In the genomic region with DNA sequence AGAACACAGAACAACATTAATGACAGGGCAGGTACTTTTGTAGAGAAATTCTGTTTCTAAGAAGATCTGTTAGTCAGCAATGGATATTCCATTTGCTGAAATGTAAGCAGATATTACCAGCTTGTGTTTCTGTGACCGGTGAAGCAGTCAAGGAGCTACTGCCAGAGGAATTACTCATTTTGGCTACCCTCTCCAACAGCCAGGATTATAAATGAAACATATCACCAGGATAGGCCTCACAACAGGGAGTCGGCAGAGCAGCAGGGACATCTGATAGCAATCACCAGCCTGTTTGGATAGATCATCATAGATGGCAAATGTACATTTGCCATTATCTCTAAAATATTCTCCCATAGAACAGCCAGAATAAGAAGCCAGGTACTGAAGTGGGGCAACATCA, we compare ENCODE assay signal across 20 cellular contexts.
A peak's percentile ranks its signal among the peaks of the same experiment; 100 is the strongest.
DNase-seq lines count a peak whose midpoint lies in the region; ATAC-seq and TF ChIP-seq lines count a peak whose summit lies in the region.
"Had no signal": no experiment of that assay in that cellular context is flagged by ENCODE, and none has a peak within 500 bp of the region (broad histone marks: within the 10 kb centered on the region; RNA-seq: fewer than 3 reads in every experiment).

No MANE protein-coding gene starts in this region.

- H3K27ac Mint-ChIP-seq in activated CD8-positive, alpha-beta T cell treated with anti-CD3 and anti-CD28 coated beads, Interleukin-2, amount 10 ng/mL, durations not matched to agents 7 days and 5 days: no peak overlapping the region
- H3K27ac Mint-ChIP-seq: CD4-positive, alpha-beta memory T cell had no signal

- peak overlapping the region; percentile 69 for H3K27ac ChIP-seq in A673 (ENCODE audit: low read depth, low read length, poor library complexity, severe bottlenecking)
- no peak overlapping the region for H3K27ac ChIP-seq in mesendoderm (ENCODE audit: low read depth, low read length)
- H3K27ac ChIP-seq: BLaER1 had no signal

- H3K4me1 Mint-ChIP-seq in activated CD8-positive, alpha-beta T cell treated with anti-CD3 and anti-CD28 coated beads, Interleukin-2, amount 10 ng/mL, durations not matched to agents 7 days and 5 days (ENCODE audit: low read depth): no peaks in the 10 kb centered on the region
- H3K4me1 Mint-ChIP-seq: CD4-positive, alpha-beta memory T cell had no signal

- no peak overlapping the region for H3K4me2 ChIP-seq in mesendoderm (ENCODE audit: low read length)
- H3K4me2 ChIP-seq: BLaER1, SK-N-SH had no signal

- no peaks in the 10 kb centered on the region for H3K9me3 Mint-ChIP-seq in activated CD8-positive, alpha-beta T cell treated with anti-CD3 and anti-CD28 coated beads, Interleukin-2, amount 10 ng/mL, durations not matched to agents 7 days and 5 days (ENCODE audit: insufficient read depth)

- no peak overlapping the region for H3K4me3 ChIP-seq in A673 (ENCODE audit: low read depth, low read length, poor library complexity, severe bottlenecking)
- H3K4me3 ChIP-seq in MG63: no peak overlapping the region
- no peak overlapping the region for H3K4me3 ChIP-seq in mesendoderm (ENCODE audit: low read length)
- H3K4me3 ChIP-seq: BLaER1 had no signal

- no peak overlapping the region for H3K23ac ChIP-seq in mesendoderm (ENCODE audit: low read length)

- no peak overlapping the region for H4K8ac ChIP-seq in mesendoderm (ENCODE audit: low read depth, low read length)

- no CpG with 5 or more reads among the region's 2 CpGs for WGBS in mesendoderm (ENCODE audit: extremely low coverage, insufficient coverage, low lambda C conversion rate)

- H3K36me3 ChIP-seq in A673 (ENCODE audit: insufficient read depth, low read length, poor library complexity, severe bottlenecking) (peaks cover 4% of the 10 kb centered on the region), MG63 (no peaks in the 10 kb centered on the region), mesendoderm (ENCODE audit: control insufficient read depth, insufficient read depth, low read length) (no peaks in the 10 kb centered on the region)
- H3K36me3 ChIP-seq: BLaER1 had no signal

- peaks cover 30% of the 10 kb centered on the region for H3K4me1 ChIP-seq in A673 (ENCODE audit: insufficient read depth, low read length, poor library complexity, severe bottlenecking)
- H3K4me1 ChIP-seq in mesendoderm (ENCODE audit: control insufficient read depth, low read depth, low read length): no peaks in the 10 kb centered on the region
- H3K4me1 ChIP-seq: BLaER1 had no signal

- intact Hi-C loops in A673 (cut with micrococcal nuclease; ENCODE audit: unreplicated experiment) (loop anchor here (5.0 to 10.0 kb wide), 3 partner anchors 290 to 673 kb away; no protein-coding TSS in a partner anchor), head of caudate nucleus (cut with DNase I) (no loop called here)

- TF ChIP-seq CTCF in A673 (conservative IDR thresholded peaks at IDR 0.05; ENCODE audit: low read depth, low read length): no peak

- no peak overlapping the region for H3K9ac ChIP-seq in mesendoderm (ENCODE audit: low read length)
- H3K9ac ChIP-seq: BLaER1, SK-N-SH had no signal

- H3K56ac ChIP-seq in mesendoderm (ENCODE audit: low read length): no peak overlapping the region

- H3K79me2 ChIP-seq in mesendoderm (ENCODE audit: control insufficient read depth, insufficient read depth, low read length): no peaks in the 10 kb centered on the region

- H4K5ac ChIP-seq in mesendoderm (ENCODE audit: low read length): peak overlapping the region; percentile 40

- no peak overlapping the region for H2AK5ac ChIP-seq in mesendoderm (ENCODE audit: low read length)

- H3K4ac ChIP-seq in mesendoderm (ENCODE audit: low read depth, low read length): no peak overlapping the region

- no peaks in the 10 kb centered on the region for H3K27me3 Mint-ChIP-seq in activated CD8-positive, alpha-beta T cell treated with anti-CD3 and anti-CD28 coated beads, Interleukin-2, amount 10 ng/mL, durations not matched to agents 7 days and 5 days (ENCODE audit: low read depth)
- H3K27me3 Mint-ChIP-seq: CD4-positive, alpha-beta memory T cell had no signal

- POLR2A ChIA-PET in A673 (lab: Charles Lee; ENCODE audit: low non-redundant PET): interaction anchor here (0.9 to 1.1 kb wide), 2 partner anchors 9 to 88 kb away, joined by 3 to 4 read pairs; no protein-coding TSS in a partner anchor
- POLR2A ChIA-PET in activated CD8-positive, alpha-beta T cell treated with anti-CD3 and anti-CD28 coated beads, Interleukin-2, amount 10 ng/mL, durations not matched to agents 7 days and 5 days (lab: Charles Lee): no interaction called here

- DNase-seq in A673 (ENCODE audit: low spot score) (peak; percentile 65), MG63 (peak; percentile 76), astrocyte of the hippocampus (ENCODE audit: low read depth, low spot score) (peak; percentile 11), mesendoderm (no peak), head of caudate nucleus (no peak), NCI-H524 (lab: John Stamatoyannopoulos, UW) (no peak)
- DNase-seq in activated CD8-positive, alpha-beta T cell treated with anti-CD3 and anti-CD28 coated beads, Interleukin-2, amount 10 ng/mL, durations not matched to agents 7 days and 5 days: no peak
- DNase-seq in stimulated activated CD4-positive, alpha-beta T cell treated with anti-CD3 and anti-CD28 coated beads, Interleukin-4, amount 100 ng/mL, for 24 hours: no peak
- DNase-seq: CD4-positive, alpha-beta memory T cell; GF-D8; KBM-7; NCI-H1105 treated with DMSO at 0.1 percent for 48 hours; NCI-H187; NCI-H2107; NCI-H748 treated with DMSO at 0.1 percent for 48 hours; OCI-M1; SHP77; SK-N-SH had no signal

- peak overlapping the region; percentile 13 for H2BK15ac ChIP-seq in mesendoderm (replicated peaks; ENCODE audit: low read depth)

- no peak overlapping the region for H3K4me3 Mint-ChIP-seq in activated CD8-positive, alpha-beta T cell treated with anti-CD3 and anti-CD28 coated beads, Interleukin-2, amount 10 ng/mL, durations not matched to agents 7 days and 5 days
- H3K4me3 Mint-ChIP-seq: CD4-positive, alpha-beta memory T cell had no signal

- no peaks in the 10 kb centered on the region for H3K36me3 Mint-ChIP-seq in activated CD8-positive, alpha-beta T cell treated with anti-CD3 and anti-CD28 coated beads, Interleukin-2, amount 10 ng/mL, durations not matched to agents 7 days and 5 days (ENCODE audit: low read depth)
- H3K36me3 Mint-ChIP-seq: CD4-positive, alpha-beta memory T cell had no signal

- no peak for ATAC-seq in activated CD8-positive, alpha-beta T cell treated with anti-CD3 and anti-CD28 coated beads, Interleukin-2, amount 10 ng/mL, durations not matched to agents 7 days and 5 days
- ATAC-seq: HCT116 had no signal

- peak overlapping the region; percentile 17 for H2BK5ac ChIP-seq in mesendoderm (ENCODE audit: low read length)

- H3K27me3 ChIP-seq in A673 (replicated peaks; ENCODE audit: insufficient read depth, low read depth, low read length, poor library complexity) (no peaks in the 10 kb centered on the region), MG63 (no peaks in the 10 kb centered on the region), mesendoderm (ENCODE audit: insufficient read depth, low read length, poor library complexity) (no peaks in the 10 kb centered on the region)
- H3K27me3 ChIP-seq: BLaER1 had no signal

- BruUV-seq in A673 (replicated peaks; lab: Mats Ljungman, UMichigan): no TSS peak

- CTCF ChIA-PET in A673 (lab: Charles Lee): no interaction called here
- CTCF ChIA-PET in activated CD8-positive, alpha-beta T cell treated with anti-CD3 and anti-CD28 coated beads, Interleukin-2, amount 10 ng/mL, durations not matched to agents 7 days and 5 days (lab: Charles Lee): no interaction called here

- H3K9me3 ChIP-seq in A673 (ENCODE audit: low read depth, low read length, poor library complexity, severe bottlenecking) (peaks cover 10% of the 10 kb centered on the region), MG63 (no peaks in the 10 kb centered on the region)
- H3K9me3 ChIP-seq: BLaER1, SK-N-SH had no signal

- no peaks in the 10 kb centered on the region for H3K79me1 ChIP-seq in mesendoderm (ENCODE audit: low read length)

- no peak overlapping the region for H3K18ac ChIP-seq in mesendoderm (ENCODE audit: low read length)

- H2BK120ac ChIP-seq in mesendoderm (ENCODE audit: low read depth, low read length): no peak overlapping the region

Comparison
In these comparisons a context has a peak if more than half of its experiments do, and no peak if none do; other contexts are left out.
1. DNase-seq: peak in A673 (single experiment), MG63 (single experiment) and astrocyte of the hippocampus (single experiment); none in mesendoderm (single experiment), activated CD8-positive, alpha-beta T cell treated with anti-CD3 and anti-CD28 coated beads, Interleukin-2, amount 10 ng/mL, durations not matched to agents 7 days and 5 days (single experiment), head of caudate nucleus (0 of 42), stimulated activated CD4-positive, alpha-beta T cell treated with anti-CD3 and anti-CD28 coated beads, Interleukin-4, amount 100 ng/mL, for 24 hours (single experiment) and NCI-H524 (0 of 2).